26 cellular contexts compared by ENCODE assay signal in the genomic region with DNA sequence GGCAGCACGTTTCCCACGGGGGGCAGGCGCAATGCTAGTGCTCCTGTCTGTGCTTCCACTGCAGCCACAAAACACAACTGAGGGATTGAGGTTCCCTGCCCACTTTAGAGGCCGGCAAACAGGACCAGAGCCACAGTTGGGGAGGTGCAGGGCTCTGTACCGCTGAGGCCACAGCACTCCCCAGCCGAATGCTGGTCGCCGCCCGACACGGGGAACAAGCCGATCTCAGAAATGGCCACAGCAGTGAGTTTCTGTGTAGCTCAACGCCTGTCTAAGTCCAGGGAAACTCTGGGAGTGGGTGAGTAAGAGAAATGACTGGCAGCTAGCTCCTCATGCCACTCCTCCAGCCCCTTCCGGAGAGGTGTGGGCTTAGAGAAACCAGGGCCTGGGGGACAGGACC.
"Had no signal": no experiment of that assay in that cellular context is flagged by ENCODE, and none has a peak within 500 bp of the region (broad histone marks: within the 10 kb centered on the region; RNA-seq: fewer than 3 reads in every experiment).

No MANE protein-coding gene starts in this region.

- H3K27me3 Mint-ChIP-seq: activated CD4-positive, alpha-beta T cell treated with anti-CD3 and anti-CD28 coated beads for 36 hours; activated CD4-positive, alpha-beta T cell treated with anti-CD3 and anti-CD28 coated beads, Interleukin-2, amount 10 ng/mL, durations not matched to agents 7 days and 5 days; activated naive CD4-positive, alpha-beta T cell treated with anti-CD3 and anti-CD28 coated beads, Interleukin-2, amount 50 U/mL, for 24 hours; activated naive CD8-positive, alpha-beta T cell treated with anti-CD3 and anti-CD28 coated beads, Interleukin-2, amount 10 ng/mL, durations not matched to agents 7 days and 5 days; activated T-cell treated with anti-CD3 and anti-CD28 coated beads, Interleukin-2, amount 50 U/mL, for 24 hours; central memory CD8-positive, alpha-beta T cell had no signal

- ATAC-seq: activated CD4-positive, alpha-beta T cell treated with anti-CD3 and anti-CD28 coated beads for 36 hours; activated CD4-positive, CD25-positive, alpha-beta regulatory T cell treated with anti-CD3 and anti-CD28 coated beads, Interleukin-2, amount 50 U/mL, for 24 hours; activated CD8-positive, alpha-beta T cell treated with anti-CD3 and anti-CD28 coated beads, Interleukin-2, amount 10 ng/mL, durations not matched to agents 7 days and 5 days; Right ventricle myocardium inferior had no signal

- H3K9me3 ChIP-seq: ascending aorta had no signal

- H3K27ac Mint-ChIP-seq: activated CD4-positive, alpha-beta T cell treated with anti-CD3 and anti-CD28 coated beads for 36 hours; activated CD4-positive, alpha-beta T cell treated with anti-CD3 and anti-CD28 coated beads, Interleukin-2, amount 10 ng/mL, durations not matched to agents 7 days and 5 days; activated CD8-positive, alpha-beta T cell treated with anti-CD3 and anti-CD28 coated beads, Interleukin-2, amount 10 ng/mL, durations not matched to agents 7 days and 5 days; activated naive CD4-positive, alpha-beta T cell treated with anti-CD3 and anti-CD28 coated beads, Interleukin-2, amount 50 U/mL, for 24 hours; activated naive CD8-positive, alpha-beta T cell treated with anti-CD3 and anti-CD28 coated beads, Interleukin-2, amount 10 ng/mL, durations not matched to agents 7 days and 5 days; activated T-cell treated with anti-CD3 and anti-CD28 coated beads, Interleukin-2, amount 50 U/mL, for 24 hours; activated T-helper 2 cell treated with anti-CD3 and anti-CD28 coated beads, Interferon-gamma antibody, Interleukin-2, Interleukin-4, amounts not matched to agents 10 μg/mL and 5 μg/mL and 100 μg/mL, durations not matched to agents 14 hours and 24 hours and 36 hours had no signal

- H3K27me3 ChIP-seq: ascending aorta, cardiac muscle cell had no signal

- H3K9me3 Mint-ChIP-seq: activated CD4-positive, alpha-beta T cell treated with anti-CD3 and anti-CD28 coated beads, Interleukin-2, amount 10 ng/mL, durations not matched to agents 7 days and 5 days had no signal

- H2AFZ ChIP-seq: PC-9 had no signal

- H3K36me3 ChIP-seq: ascending aorta, cardiac muscle cell had no signal

- H3K4me3 Mint-ChIP-seq: activated CD4-positive, alpha-beta T cell treated with anti-CD3 and anti-CD28 coated beads for 36 hours; activated CD4-positive, alpha-beta T cell treated with anti-CD3 and anti-CD28 coated beads, Interleukin-2, amount 10 ng/mL, durations not matched to agents 7 days and 5 days; activated CD8-positive, alpha-beta T cell treated with anti-CD3 and anti-CD28 coated beads, Interleukin-2, amount 10 ng/mL, durations not matched to agents 7 days and 5 days; activated naive CD4-positive, alpha-beta T cell treated with anti-CD3 and anti-CD28 coated beads, Interleukin-2, amount 50 U/mL, for 24 hours; activated naive CD8-positive, alpha-beta T cell treated with anti-CD3 and anti-CD28 coated beads, Interleukin-2, amount 10 ng/mL, durations not matched to agents 7 days and 5 days; activated T-cell treated with anti-CD3 and anti-CD28 coated beads, Interleukin-2, amount 50 U/mL, for 24 hours; central memory CD8-positive, alpha-beta T cell had no signal

- H3K36me3 Mint-ChIP-seq: activated naive CD4-positive, alpha-beta T cell treated with anti-CD3 and anti-CD28 coated beads, Interleukin-2, amount 50 U/mL, for 24 hours; activated naive CD8-positive, alpha-beta T cell treated with anti-CD3 and anti-CD28 coated beads, Interleukin-2, amount 10 ng/mL, durations not matched to agents 7 days and 5 days had no signal

- H3K27ac ChIP-seq: ascending aorta, cardiac muscle cell, PC-9, RWPE1 had no signal

- H3K4me3 ChIP-seq: ascending aorta, cardiac muscle cell, PC-9 had no signal

- DNase-seq: activated CD4-positive, alpha-beta T cell treated with anti-CD3 and anti-CD28 coated beads for 36 hours; activated CD4-positive, alpha-beta T cell treated with anti-CD3 and anti-CD28 coated beads, Interleukin-2, amount 10 ng/mL, durations not matched to agents 7 days and 5 days; activated CD4-positive, alpha-beta T cell treated with anti-CD3 and anti-CD28 coated beads, Interleukin-2, amount 50 U/mL, for 48 hours; activated CD8-positive, alpha-beta T cell treated with anti-CD3 and anti-CD28 coated beads, Interleukin-2, amount 10 ng/mL, durations not matched to agents 7 days and 5 days; activated gamma-delta T cell; activated naive CD4-positive, alpha-beta T cell treated with Interleukin-2 at 50 U/mL for 16 hours; activated naive CD8-positive, alpha-beta T cell treated with anti-CD3 and anti-CD28 coated beads, Interleukin-2, amount 10 ng/mL, durations not matched to agents 7 days and 5 days; activated T-cell treated with anti-CD3 and anti-CD28 coated beads, Interleukin-2, amount 50 U/mL, for 24 hours; amygdala; Karpas-422; NCI-H1048; NCI-H1436; NCI-H1694; NCI-H2081 treated with DMSO at 0.1 percent for 48 hours; NCI-H524 treated with DMSO at 0.1 percent for 48 hours; PC-9; SIG-M5; T1000 had no signal

- H3K4me1 Mint-ChIP-seq: activated CD4-positive, alpha-beta T cell treated with anti-CD3 and anti-CD28 coated beads for 36 hours; activated CD4-positive, alpha-beta T cell treated with anti-CD3 and anti-CD28 coated beads, Interleukin-2, amount 10 ng/mL, durations not matched to agents 7 days and 5 days; activated naive CD4-positive, alpha-beta T cell treated with anti-CD3 and anti-CD28 coated beads, Interleukin-2, amount 50 U/mL, for 24 hours; activated naive CD8-positive, alpha-beta T cell treated with anti-CD3 and anti-CD28 coated beads, Interleukin-2, amount 10 ng/mL, durations not matched to agents 7 days and 5 days; central memory CD8-positive, alpha-beta T cell had no signal

- H3K4me2 ChIP-seq: PC-9 had no signal

- H3K4me1 ChIP-seq: ascending aorta had no signal
